In the genomic region with DNA sequence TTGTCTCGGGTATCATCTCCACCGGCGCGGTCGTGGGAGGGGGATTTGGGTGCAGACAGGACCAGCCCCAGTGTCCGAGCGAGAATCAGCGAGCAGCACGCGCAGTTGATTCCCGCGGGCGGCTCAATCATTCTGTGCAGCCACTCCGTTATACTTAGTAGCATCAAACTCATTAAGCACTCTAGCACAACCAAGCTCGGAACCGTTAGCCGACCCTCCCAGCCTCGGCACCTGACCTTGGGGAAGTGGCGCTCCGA, we compare ENCODE assay signal across 1 cellular context.
TF ChIP-seq lines count a peak whose summit lies in the region.

No MANE protein-coding gene starts in this region.

TF ChIP-seq in HepG2, 621 proteins besides CTCF, POLR2A, EP300 and RAD21 (continued from another document and continues in another):
- TF ChIP-seq ZNF562 (CRISPR knock-in tag; IDR thresholded peaks at IDR 0.05; ENCODE audit: borderline replicate concordance), result no peak
- TF ChIP-seq SPEN (CRISPR knock-in tag; IDR thresholded peaks at IDR 0.05; ENCODE audit: low read depth), result no peak
- TF ChIP-seq, protein P1, sequence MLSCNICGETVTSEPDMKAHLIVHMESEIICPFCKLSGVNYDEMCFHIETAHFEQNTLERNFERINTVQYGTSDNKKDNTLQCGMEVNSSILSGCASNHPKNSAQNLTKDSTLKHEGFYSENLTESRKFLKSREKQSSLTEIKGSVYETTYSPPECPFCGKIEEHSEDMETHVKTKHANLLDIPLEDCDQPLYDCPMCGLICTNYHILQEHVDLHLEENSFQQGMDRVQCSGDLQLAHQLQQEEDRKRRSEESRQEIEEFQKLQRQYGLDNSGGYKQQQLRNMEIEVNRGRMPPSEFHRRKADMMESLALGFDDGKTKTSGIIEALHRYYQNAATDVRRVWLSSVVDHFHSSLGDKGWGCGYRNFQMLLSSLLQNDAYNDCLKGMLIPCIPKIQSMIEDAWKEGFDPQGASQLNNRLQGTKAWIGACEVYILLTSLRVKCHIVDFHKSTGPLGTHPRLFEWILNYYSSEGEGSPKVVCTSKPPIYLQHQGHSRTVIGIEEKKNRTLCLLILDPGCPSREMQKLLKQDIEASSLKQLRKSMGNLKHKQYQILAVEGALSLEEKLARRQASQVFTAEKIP (CRISPR knock-in tag; IDR thresholded peaks at IDR 0.05; ENCODE audit: borderline replicate concordance), result no peak
- TF ChIP-seq, protein P2, sequence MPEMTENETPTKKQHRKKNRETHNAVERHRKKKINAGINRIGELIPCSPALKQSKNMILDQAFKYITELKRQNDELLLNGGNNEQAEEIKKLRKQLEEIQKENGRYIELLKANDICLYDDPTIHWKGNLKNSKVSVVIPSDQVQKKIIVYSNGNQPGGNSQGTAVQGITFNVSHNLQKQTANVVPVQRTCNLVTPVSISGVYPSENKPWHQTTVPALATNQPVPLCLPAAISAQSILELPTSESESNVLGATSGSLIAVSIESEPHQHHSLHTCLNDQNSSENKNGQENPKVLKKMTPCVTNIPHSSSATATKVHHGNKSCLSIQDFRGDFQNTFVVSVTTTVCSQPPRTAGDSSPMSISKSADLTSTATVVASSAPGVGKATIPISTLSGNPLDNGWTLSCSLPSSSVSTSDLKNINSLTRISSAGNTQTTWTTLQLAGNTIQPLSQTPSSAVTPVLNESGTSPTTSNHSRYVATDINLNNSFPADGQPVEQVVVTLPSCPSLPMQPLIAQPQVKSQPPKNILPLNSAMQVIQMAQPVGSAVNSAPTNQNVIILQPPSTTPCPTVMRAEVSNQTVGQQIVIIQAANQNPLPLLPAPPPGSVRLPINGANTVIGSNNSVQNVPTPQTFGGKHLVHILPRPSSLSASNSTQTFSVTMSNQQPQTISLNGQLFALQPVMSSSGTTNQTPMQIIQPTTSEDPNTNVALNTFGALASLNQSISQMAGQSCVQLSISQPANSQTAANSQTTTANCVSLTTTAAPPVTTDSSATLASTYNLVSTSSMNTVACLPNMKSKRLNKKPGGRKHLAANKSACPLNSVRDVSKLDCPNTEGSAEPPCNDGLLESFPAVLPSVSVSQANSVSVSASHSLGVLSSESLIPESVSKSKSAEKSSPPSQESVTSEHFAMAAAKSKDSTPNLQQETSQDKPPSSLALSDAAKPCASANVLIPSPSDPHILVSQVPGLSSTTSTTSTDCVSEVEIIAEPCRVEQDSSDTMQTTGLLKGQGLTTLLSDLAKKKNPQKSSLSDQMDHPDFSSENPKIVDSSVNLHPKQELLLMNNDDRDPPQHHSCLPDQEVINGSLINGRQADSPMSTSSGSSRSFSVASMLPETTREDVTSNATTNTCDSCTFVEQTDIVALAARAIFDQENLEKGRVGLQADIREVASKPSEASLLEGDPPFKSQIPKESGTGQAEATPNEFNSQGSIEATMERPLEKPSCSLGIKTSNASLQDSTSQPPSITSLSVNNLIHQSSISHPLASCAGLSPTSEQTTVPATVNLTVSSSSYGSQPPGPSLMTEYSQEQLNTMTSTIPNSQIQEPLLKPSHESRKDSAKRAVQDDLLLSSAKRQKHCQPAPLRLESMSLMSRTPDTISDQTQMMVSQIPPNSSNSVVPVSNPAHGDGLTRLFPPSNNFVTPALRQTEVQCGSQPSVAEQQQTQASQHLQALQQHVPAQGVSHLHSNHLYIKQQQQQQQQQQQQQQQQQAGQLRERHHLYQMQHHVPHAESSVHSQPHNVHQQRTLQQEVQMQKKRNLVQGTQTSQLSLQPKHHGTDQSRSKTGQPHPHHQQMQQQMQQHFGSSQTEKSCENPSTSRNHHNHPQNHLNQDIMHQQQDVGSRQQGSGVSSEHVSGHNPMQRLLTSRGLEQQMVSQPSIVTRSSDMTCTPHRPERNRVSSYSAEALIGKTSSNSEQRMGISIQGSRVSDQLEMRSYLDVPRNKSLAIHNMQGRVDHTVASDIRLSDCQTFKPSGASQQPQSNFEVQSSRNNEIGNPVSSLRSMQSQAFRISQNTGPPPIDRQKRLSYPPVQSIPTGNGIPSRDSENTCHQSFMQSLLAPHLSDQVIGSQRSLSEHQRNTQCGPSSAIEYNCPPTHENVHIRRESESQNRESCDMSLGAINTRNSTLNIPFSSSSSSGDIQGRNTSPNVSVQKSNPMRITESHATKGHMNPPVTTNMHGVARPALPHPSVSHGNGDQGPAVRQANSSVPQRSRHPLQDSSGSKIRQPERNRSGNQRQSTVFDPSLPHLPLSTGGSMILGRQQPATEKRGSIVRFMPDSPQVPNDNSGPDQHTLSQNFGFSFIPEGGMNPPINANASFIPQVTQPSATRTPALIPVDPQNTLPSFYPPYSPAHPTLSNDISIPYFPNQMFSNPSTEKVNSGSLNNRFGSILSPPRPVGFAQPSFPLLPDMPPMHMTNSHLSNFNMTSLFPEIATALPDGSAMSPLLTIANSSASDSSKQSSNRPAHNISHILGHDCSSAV (CRISPR knock-in tag; IDR thresholded peaks at IDR 0.05; ENCODE audit: borderline replicate concordance), result no peak
- TF ChIP-seq, protein P3, sequence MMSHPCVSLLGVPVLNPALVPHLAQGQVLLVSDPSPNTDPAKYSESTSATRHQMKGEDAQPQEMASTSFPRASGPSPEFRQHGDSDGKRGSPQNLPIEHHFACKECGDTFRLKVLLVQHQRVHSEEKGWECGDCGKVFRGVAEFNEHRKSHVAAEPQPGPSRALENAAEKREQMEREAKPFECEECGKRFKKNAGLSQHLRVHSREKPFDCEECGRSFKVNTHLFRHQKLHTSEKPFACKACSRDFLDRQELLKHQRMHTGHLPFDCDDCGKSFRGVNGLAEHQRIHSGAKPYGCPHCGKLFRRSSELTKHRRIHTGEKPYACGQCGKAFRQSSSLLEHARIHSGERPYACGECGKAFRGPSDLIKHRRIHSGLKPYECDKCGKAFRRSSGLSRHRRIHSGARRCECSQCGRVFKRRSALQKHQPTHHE (CRISPR knock-in tag; IDR thresholded peaks at IDR 0.05; ENCODE audit: borderline replicate concordance), result no peak
- TF ChIP-seq, protein P4, sequence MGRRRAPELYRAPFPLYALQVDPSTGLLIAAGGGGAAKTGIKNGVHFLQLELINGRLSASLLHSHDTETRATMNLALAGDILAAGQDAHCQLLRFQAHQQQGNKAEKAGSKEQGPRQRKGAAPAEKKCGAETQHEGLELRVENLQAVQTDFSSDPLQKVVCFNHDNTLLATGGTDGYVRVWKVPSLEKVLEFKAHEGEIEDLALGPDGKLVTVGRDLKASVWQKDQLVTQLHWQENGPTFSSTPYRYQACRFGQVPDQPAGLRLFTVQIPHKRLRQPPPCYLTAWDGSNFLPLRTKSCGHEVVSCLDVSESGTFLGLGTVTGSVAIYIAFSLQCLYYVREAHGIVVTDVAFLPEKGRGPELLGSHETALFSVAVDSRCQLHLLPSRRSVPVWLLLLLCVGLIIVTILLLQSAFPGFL (CRISPR knock-in tag; IDR thresholded peaks at IDR 0.05), result no peak
- TF ChIP-seq, protein P5, sequence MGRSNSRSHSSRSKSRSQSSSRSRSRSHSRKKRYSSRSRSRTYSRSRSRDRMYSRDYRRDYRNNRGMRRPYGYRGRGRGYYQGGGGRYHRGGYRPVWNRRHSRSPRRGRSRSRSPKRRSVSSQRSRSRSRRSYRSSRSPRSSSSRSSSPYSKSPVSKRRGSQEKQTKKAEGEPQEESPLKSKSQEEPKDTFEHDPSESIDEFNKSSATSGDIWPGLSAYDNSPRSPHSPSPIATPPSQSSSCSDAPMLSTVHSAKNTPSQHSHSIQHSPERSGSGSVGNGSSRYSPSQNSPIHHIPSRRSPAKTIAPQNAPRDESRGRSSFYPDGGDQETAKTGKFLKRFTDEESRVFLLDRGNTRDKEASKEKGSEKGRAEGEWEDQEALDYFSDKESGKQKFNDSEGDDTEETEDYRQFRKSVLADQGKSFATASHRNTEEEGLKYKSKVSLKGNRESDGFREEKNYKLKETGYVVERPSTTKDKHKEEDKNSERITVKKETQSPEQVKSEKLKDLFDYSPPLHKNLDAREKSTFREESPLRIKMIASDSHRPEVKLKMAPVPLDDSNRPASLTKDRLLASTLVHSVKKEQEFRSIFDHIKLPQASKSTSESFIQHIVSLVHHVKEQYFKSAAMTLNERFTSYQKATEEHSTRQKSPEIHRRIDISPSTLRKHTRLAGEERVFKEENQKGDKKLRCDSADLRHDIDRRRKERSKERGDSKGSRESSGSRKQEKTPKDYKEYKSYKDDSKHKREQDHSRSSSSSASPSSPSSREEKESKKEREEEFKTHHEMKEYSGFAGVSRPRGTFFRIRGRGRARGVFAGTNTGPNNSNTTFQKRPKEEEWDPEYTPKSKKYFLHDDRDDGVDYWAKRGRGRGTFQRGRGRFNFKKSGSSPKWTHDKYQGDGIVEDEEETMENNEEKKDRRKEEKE (IDR thresholded peaks at IDR 0.05), result no peak
- no peak for TF ChIP-seq ZNF382 (CRISPR knock-in tag; IDR thresholded peaks at IDR 0.05; ENCODE audit: borderline replicate concordance)
- TF ChIP-seq SP4 (CRISPR knock-in tag; IDR thresholded peaks at IDR 0.05), result no peak
- TF ChIP-seq ZSCAN29 (CRISPR knock-in tag; conservative IDR thresholded peaks at IDR 0.05), result no peak
- TF ChIP-seq, protein P6, sequence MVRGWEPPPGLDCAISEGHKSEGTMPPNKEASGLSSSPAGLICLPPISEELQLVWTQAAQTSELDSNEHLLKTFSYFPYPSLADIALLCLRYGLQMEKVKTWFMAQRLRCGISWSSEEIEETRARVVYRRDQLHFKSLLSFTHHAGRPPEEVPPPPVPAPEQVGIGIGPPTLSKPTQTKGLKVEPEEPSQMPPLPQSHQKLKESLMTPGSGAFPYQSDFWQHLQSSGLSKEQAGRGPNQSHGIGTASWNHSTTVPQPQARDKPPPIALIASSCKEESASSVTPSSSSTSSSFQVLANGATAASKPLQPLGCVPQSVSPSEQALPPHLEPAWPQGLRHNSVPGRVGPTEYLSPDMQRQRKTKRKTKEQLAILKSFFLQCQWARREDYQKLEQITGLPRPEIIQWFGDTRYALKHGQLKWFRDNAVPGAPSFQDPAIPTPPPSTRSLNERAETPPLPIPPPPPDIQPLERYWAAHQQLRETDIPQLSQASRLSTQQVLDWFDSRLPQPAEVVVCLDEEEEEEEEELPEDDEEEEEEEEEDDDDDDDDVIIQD (CRISPR knock-in tag; IDR thresholded peaks at IDR 0.05; ENCODE audit: low read depth), result no peak
- no peak for TF ChIP-seq ZNF20 (CRISPR knock-in tag; IDR thresholded peaks at IDR 0.05)
- TF ChIP-seq ZNF34 (CRISPR knock-in tag; IDR thresholded peaks at IDR 0.05; ENCODE audit: borderline replicate concordance), result no peak
- TF ChIP-seq, protein P7, sequence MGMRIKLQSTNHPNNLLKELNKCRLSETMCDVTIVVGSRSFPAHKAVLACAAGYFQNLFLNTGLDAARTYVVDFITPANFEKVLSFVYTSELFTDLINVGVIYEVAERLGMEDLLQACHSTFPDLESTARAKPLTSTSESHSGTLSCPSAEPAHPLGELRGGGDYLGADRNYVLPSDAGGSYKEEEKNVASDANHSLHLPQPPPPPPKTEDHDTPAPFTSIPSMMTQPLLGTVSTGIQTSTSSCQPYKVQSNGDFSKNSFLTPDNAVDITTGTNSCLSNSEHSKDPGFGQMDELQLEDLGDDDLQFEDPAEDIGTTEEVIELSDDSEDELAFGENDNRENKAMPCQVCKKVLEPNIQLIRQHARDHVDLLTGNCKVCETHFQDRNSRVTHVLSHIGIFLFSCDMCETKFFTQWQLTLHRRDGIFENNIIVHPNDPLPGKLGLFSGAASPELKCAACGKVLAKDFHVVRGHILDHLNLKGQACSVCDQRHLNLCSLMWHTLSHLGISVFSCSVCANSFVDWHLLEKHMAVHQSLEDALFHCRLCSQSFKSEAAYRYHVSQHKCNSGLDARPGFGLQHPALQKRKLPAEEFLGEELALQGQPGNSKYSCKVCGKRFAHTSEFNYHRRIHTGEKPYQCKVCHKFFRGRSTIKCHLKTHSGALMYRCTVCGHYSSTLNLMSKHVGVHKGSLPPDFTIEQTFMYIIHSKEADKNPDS (CRISPR knock-in tag; IDR thresholded peaks at IDR 0.05), result no peak
- no peak for TF ChIP-seq ZSCAN30 (CRISPR knock-in tag; IDR thresholded peaks at IDR 0.05)
- TF ChIP-seq SMAD9 (CRISPR knock-in tag; IDR thresholded peaks at IDR 0.05), result 0 out of 2 replicates have a peak, but pooled peaks have one; percentile 44
- TF ChIP-seq, protein P8, sequence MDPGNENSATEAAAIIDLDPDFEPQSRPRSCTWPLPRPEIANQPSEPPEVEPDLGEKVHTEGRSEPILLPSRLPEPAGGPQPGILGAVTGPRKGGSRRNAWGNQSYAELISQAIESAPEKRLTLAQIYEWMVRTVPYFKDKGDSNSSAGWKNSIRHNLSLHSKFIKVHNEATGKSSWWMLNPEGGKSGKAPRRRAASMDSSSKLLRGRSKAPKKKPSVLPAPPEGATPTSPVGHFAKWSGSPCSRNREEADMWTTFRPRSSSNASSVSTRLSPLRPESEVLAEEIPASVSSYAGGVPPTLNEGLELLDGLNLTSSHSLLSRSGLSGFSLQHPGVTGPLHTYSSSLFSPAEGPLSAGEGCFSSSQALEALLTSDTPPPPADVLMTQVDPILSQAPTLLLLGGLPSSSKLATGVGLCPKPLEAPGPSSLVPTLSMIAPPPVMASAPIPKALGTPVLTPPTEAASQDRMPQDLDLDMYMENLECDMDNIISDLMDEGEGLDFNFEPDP (CRISPR knock-in tag; conservative IDR thresholded peaks at IDR 0.05), result no peak
- TF ChIP-seq, protein P9, sequence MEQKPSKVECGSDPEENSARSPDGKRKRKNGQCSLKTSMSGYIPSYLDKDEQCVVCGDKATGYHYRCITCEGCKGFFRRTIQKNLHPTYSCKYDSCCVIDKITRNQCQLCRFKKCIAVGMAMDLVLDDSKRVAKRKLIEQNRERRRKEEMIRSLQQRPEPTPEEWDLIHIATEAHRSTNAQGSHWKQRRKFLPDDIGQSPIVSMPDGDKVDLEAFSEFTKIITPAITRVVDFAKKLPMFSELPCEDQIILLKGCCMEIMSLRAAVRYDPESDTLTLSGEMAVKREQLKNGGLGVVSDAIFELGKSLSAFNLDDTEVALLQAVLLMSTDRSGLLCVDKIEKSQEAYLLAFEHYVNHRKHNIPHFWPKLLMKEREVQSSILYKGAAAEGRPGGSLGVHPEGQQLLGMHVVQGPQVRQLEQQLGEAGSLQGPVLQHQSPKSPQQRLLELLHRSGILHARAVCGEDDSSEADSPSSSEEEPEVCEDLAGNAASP (CRISPR knock-in tag; IDR thresholded peaks at IDR 0.05; ENCODE audit: borderline replicate concordance), result no peak
- no peak for TF ChIP-seq MATR3 (CRISPR knock-in tag; IDR thresholded peaks at IDR 0.05)
- no peak for TF ChIP-seq ZNF484 (CRISPR knock-in tag; IDR thresholded peaks at IDR 0.05; ENCODE audit: borderline replicate concordance, low read depth)
- no peak for TF ChIP-seq ZNF878 (CRISPR knock-in tag; IDR thresholded peaks at IDR 0.05)
- TF ChIP-seq, protein P10, sequence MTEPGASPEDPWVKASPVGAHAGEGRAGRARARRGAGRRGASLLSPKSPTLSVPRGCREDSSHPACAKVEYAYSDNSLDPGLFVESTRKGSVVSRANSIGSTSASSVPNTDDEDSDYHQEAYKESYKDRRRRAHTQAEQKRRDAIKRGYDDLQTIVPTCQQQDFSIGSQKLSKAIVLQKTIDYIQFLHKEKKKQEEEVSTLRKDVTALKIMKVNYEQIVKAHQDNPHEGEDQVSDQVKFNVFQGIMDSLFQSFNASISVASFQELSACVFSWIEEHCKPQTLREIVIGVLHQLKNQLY (CRISPR knock-in tag; IDR thresholded peaks at IDR 0.05), result no peak
- TF ChIP-seq ZNF160 (CRISPR knock-in tag; IDR thresholded peaks at IDR 0.05), result peak; percentile 64; the same call in 1 of the 2 replicates
- TF ChIP-seq, protein P11, sequence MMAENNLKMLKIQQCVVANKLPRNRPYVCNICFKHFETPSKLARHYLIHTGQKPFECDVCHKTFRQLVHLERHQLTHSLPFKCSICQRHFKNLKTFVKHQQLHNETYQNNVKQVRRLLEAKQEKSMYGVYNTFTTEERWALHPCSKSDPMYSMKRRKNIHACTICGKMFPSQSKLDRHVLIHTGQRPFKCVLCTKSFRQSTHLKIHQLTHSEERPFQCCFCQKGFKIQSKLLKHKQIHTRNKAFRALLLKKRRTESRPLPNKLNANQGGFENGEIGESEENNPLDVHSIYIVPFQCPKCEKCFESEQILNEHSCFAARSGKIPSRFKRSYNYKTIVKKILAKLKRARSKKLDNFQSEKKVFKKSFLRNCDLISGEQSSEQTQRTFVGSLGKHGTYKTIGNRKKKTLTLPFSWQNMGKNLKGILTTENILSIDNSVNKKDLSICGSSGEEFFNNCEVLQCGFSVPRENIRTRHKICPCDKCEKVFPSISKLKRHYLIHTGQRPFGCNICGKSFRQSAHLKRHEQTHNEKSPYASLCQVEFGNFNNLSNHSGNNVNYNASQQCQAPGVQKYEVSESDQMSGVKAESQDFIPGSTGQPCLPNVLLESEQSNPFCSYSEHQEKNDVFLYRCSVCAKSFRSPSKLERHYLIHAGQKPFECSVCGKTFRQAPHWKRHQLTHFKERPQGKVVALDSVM (CRISPR knock-in tag; IDR thresholded peaks at IDR 0.05), result no peak
- no peak for TF ChIP-seq ZNF12 (CRISPR knock-in tag; IDR thresholded peaks at IDR 0.05)
